14 cellular contexts compared by ENCODE assay signal in genomic region chr9:99300103-99300439, GRCh38.
"Had no signal": no experiment of that assay in that cellular context is flagged by ENCODE, and none has a peak within 500 bp of the region (broad histone marks: within the 10 kb centered on the region; RNA-seq: fewer than 3 reads in every experiment).

No MANE protein-coding gene starts in this region.

- H3K27ac ChIP-seq: KMS-11, SJSA1, SK-N-MC had no signal

- H3K36me3 Mint-ChIP-seq: IgD-negative memory B cell had no signal

- H3K4me2 ChIP-seq: KMS-11 had no signal

- FAIRE-seq: K562, RCC 7860 had no signal

- H3K27me3 ChIP-seq: SJSA1 had no signal

- H3K9me3 ChIP-seq: SJSA1 had no signal

- H3K36me3 ChIP-seq: SJSA1 had no signal

- DNase-seq: MM.1S, NCI-H187 treated with DMSO at 0.1 percent for 48 hours, NCI-H2107, NCI-H2227 treated with DMSO at 0.1 percent for 48 hours, NCI-H774, Right ventricle myocardium superior, RPMI8226, SIG-M5 had no signal

- H3K27ac Mint-ChIP-seq: IgD-negative memory B cell had no signal

- H3K4me3 ChIP-seq: K562, SJSA1, SK-N-MC had no signal

- H3K9ac ChIP-seq: KMS-11 had no signal
